ENCODE assay signal across 26 cellular contexts in genomic region chr4:76374744-76375143, GRCh38. TPM values are rescaled to one million over a fixed set of nuclear protein-coding genes. Genes with fewer than 3 reads are reported as not detected.
DNase-seq lines count a peak whose midpoint lies in the region; ATAC-seq and TF ChIP-seq lines count a peak whose summit lies in the region.
"Had no signal": no experiment of that assay in that cellular context is flagged by ENCODE, and none has a peak within 500 bp of the region (broad histone marks: within the 10 kb centered on the region; RNA-seq: fewer than 3 reads in every experiment).

No MANE protein-coding gene starts in this region.

- POLR2A ChIA-PET in MCF 10A (lab: Yijun Ruan, JAX), result interaction anchor here (0.6 to 3.3 kb wide), 12 partner anchors 9 to 469 kb away, joined by 3 to 20 read pairs (median 4); partner anchors contain the start of genes SHROOM3 and STBD1

- H3K27me3 Mint-ChIP-seq in MCF 10A (ENCODE audit: insufficient read depth, unreplicated experiment), result no peaks in the 10 kb centered on the region
- no peaks in the 10 kb centered on the region for H3K27me3 Mint-ChIP-seq in chondrocyte (ENCODE audit: low read depth)
- peaks cover 17% of the 10 kb centered on the region for H3K27me3 Mint-ChIP-seq in type B pancreatic cell

- TF ChIP-seq CTCF in MCF 10A (IDR thresholded peaks at IDR 0.05; ENCODE audit: unreplicated experiment), result no peak
- TF ChIP-seq CTCF in breast epithelium (IDR thresholded peaks at IDR 0.05), result no peak
- TF ChIP-seq CTCF in chondrocyte (IDR thresholded peaks at IDR 0.05), result peak; percentile 33
- peak; percentile 37 for TF ChIP-seq CTCF in type B pancreatic cell (conservative IDR thresholded peaks at IDR 0.05)

- CTCF ChIA-PET in MCF 10A (lab: Yijun Ruan, JAX), result interaction anchor here (0.5 to 3.1 kb wide), 5 partner anchors 61 to 266 kb away, joined by 3 to 13 read pairs (median 3); no protein-coding TSS in a partner anchor

- H3K4me1 Mint-ChIP-seq in MCF 10A (ENCODE audit: insufficient read depth, unreplicated experiment), result peaks cover 16% of the 10 kb centered on the region
- H3K4me1 Mint-ChIP-seq in chondrocyte (ENCODE audit: low read depth), result peaks cover 25% of the 10 kb centered on the region
- peaks cover 21% of the 10 kb centered on the region for H3K4me1 Mint-ChIP-seq in type B pancreatic cell (ENCODE audit: unreplicated experiment)
- H3K4me1 Mint-ChIP-seq: naive B cell had no signal

- H3K4me1 ChIP-seq in breast epithelium, result no peaks in the 10 kb centered on the region
- H3K4me1 ChIP-seq: BLaER1 treated with 17β-estradiol and CSF1 and Interleukin-3, amounts not matched to agents 10 nM and 100 nM; esophagus muscularis mucosa; vagina had no signal

- DNase-seq in MCF 10A (ENCODE audit: unreplicated experiment) (peak; percentile 25), breast epithelium (ENCODE audit: low spot score in 2 of 2) (no peak), OCI-M1 (lab: John Stamatoyannopoulos, UW) (peak; percentile 47), chondrocyte (ENCODE audit: low spot score) (no peak), type B pancreatic cell (ENCODE audit: extremely low spot score, unreplicated experiment) (no peak)
- DNase-seq in activated naive CD4-positive, alpha-beta T cell treated with anti-CD3 and anti-CD28 coated beads, Interleukin-2, amount 50 U/mL, for 72 hours (ENCODE audit: low spot score in 2 of 2), result no peak
- no peak for DNase-seq in stimulated activated naive CD8-positive, alpha-beta T cell treated with anti-CD3 and anti-CD28 coated beads, Interleukin-15, Interleukin-2, amounts not matched to agents 100 U/mL and 50 U/mL, for 24 hours
- DNase-seq in activated CD4-positive, alpha-beta T cell treated with anti-CD3 and anti-CD28 coated beads for 1 hour, result no peak
- DNase-seq: activated CD4-positive, alpha-beta T cell treated with anti-CD3 and anti-CD28 coated beads, Interleukin-2, amount 50 U/mL, for 1 hour; activated effector memory CD4-positive, alpha-beta T cell treated with anti-CD3 and anti-CD28 coated beads, Interleukin-2, amount 50 U/mL, for 16 hours; amniotic stem cell; Kasumi-1; left cardiac atrium; mesendoderm; naive B cell; NCI-H2171; NCI-H524 treated with DMSO at 0.1 percent for 48 hours; retina; SHP77; stimulated activated CD8-positive, alpha-beta memory T cell treated with anti-CD3 and anti-CD28 coated beads, Interleukin-4, amount 100 ng/mL, for 48 hours; T-helper 1 cell had no signal

- intact Hi-C loops in MCF 10A (cut with micrococcal nuclease) (loop anchor here (10.0 kb wide), 1 partner anchor 120 kb away; the partner anchor contains the start of gene FAM47E), breast epithelium (cut with DNase I; ENCODE audit: low total_unique reads) (no loop called here)

- no peak for TF ChIP-seq POLR2A in breast epithelium (IDR thresholded peaks at IDR 0.05)

- BruUV-seq in MCF 10A (replicated peaks; lab: Mats Ljungman, UMichigan), result no TSS peak

- H3K36me3 ChIP-seq in breast epithelium, result no peaks in the 10 kb centered on the region
- H3K36me3 ChIP-seq: BLaER1 treated with 17β-estradiol and CSF1 and Interleukin-3, amounts not matched to agents 10 nM and 100 nM; esophagus muscularis mucosa; vagina had no signal

- H3K27ac ChIP-seq in breast epithelium, result no peak overlapping the region
- H3K27ac ChIP-seq: BLaER1 treated with 17β-estradiol and CSF1 and Interleukin-3, amounts not matched to agents 10 nM and 100 nM; esophagus muscularis mucosa; vagina had no signal

- H3K9me3 Mint-ChIP-seq in MCF 10A (ENCODE audit: unreplicated experiment), result peaks cover 1% of the 10 kb centered on the region
- H3K9me3 Mint-ChIP-seq in chondrocyte (ENCODE audit: low read depth), result peaks cover under 1% of the 10 kb centered on the region
- no peaks in the 10 kb centered on the region for H3K9me3 Mint-ChIP-seq in type B pancreatic cell
- H3K9me3 Mint-ChIP-seq in activated naive CD4-positive, alpha-beta T cell treated with anti-CD3 and anti-CD28 coated beads, Interleukin-2, amount 50 U/mL, for 72 hours, result no peaks in the 10 kb centered on the region

- H3K27ac Mint-ChIP-seq in MCF 10A (ENCODE audit: low read depth, unreplicated experiment) (peak overlapping the region; percentile 72), chondrocyte (ENCODE audit: unreplicated experiment) (no peak overlapping the region), type B pancreatic cell (no peak overlapping the region)
- H3K27ac Mint-ChIP-seq in activated naive CD4-positive, alpha-beta T cell treated with anti-CD3 and anti-CD28 coated beads, Interleukin-2, amount 50 U/mL, for 72 hours, result no peak overlapping the region

- no peaks in the 10 kb centered on the region for H3K9me3 ChIP-seq in breast epithelium
- H3K9me3 ChIP-seq: esophagus muscularis mucosa, vagina had no signal

- no peak for ATAC-seq in activated naive CD4-positive, alpha-beta T cell treated with anti-CD3 and anti-CD28 coated beads, Interleukin-2, amount 50 U/mL, for 72 hours
- ATAC-seq in stimulated activated naive CD8-positive, alpha-beta T cell treated with anti-CD3 and anti-CD28 coated beads, Interleukin-15, Interleukin-2, amounts not matched to agents 100 U/mL and 50 U/mL, for 24 hours, result no peak
- ATAC-seq: left cardiac atrium had no signal

- H3K4me3 ChIP-seq in breast epithelium, result no peak overlapping the region
- H3K4me3 ChIP-seq: BLaER1 treated with 17β-estradiol and CSF1 and Interleukin-3, amounts not matched to agents 10 nM and 100 nM; esophagus muscularis mucosa; vagina had no signal

- H3K4me3 Mint-ChIP-seq in MCF 10A (ENCODE audit: unreplicated experiment), result no peak overlapping the region
- H3K4me3 Mint-ChIP-seq in chondrocyte (ENCODE audit: unreplicated experiment), result no peak overlapping the region
- no peak overlapping the region for H3K4me3 Mint-ChIP-seq in type B pancreatic cell
- H3K4me3 Mint-ChIP-seq: naive B cell had no signal

- no peaks in the 10 kb centered on the region for H3K27me3 ChIP-seq in breast epithelium
- H3K27me3 ChIP-seq: BLaER1 treated with 17β-estradiol and CSF1 and Interleukin-3, amounts not matched to agents 10 nM and 100 nM; esophagus muscularis mucosa; vagina had no signal

- H3K36me3 Mint-ChIP-seq in MCF 10A (ENCODE audit: insufficient read depth, unreplicated experiment) (no peaks in the 10 kb centered on the region), chondrocyte (ENCODE audit: low read depth) (peaks cover under 1% of the 10 kb centered on the region), type B pancreatic cell (no peaks in the 10 kb centered on the region)
- no peaks in the 10 kb centered on the region for H3K36me3 Mint-ChIP-seq in activated naive CD4-positive, alpha-beta T cell treated with anti-CD3 and anti-CD28 coated beads, Interleukin-2, amount 50 U/mL, for 72 hours
- H3K36me3 Mint-ChIP-seq: naive B cell had no signal

RNA-seq across cellular contexts. Expression of gene CCDC158, which starts 46.2 kb away (rescaled TPM):
- not detected in 2 replicates for total RNA-seq in MCF 10A (2022)
- total RNA-seq in breast epithelium, result 1 to 10 TPM; 1.3 to 5.4 (median 4.3) TPM
- not detected in 3 replicates for total RNA-seq in chondrocyte
- not detected in 2 replicates for total RNA-seq in type B pancreatic cell (ENCODE audit: low replicate concordance)
- total RNA-seq in activated naive CD4-positive, alpha-beta T cell treated with anti-CD3 and anti-CD28 coated beads, Interleukin-2, amount 50 U/mL, for 72 hours, result not detected
- total RNA-seq: A673, HT1080, vagina had no signal

Comparison
In these comparisons a context has a peak if more than half of its experiments do, and no peak if none do; other contexts are left out.
1. DNase-seq: peak in MCF 10A (single experiment) and OCI-M1 (single experiment); none in breast epithelium (0 of 2), chondrocyte (single experiment), type B pancreatic cell (single experiment), activated naive CD4-positive, alpha-beta T cell treated with anti-CD3 and anti-CD28 coated beads, Interleukin-2, amount 50 U/mL, for 72 hours (0 of 2), stimulated activated naive CD8-positive, alpha-beta T cell treated with anti-CD3 and anti-CD28 coated beads, Interleukin-15, Interleukin-2, amounts not matched to agents 100 U/mL and 50 U/mL, for 24 hours (single experiment) and activated CD4-positive, alpha-beta T cell treated with anti-CD3 and anti-CD28 coated beads for 1 hour (single experiment).
2. CTCF ChIP-seq: peak in chondrocyte (single experiment) and type B pancreatic cell (single experiment); none in MCF 10A (single experiment) and breast epithelium (0 of 3).